26 cellular contexts compared by ENCODE assay signal in genomic region chr4:75056277-75056676, GRCh38.
"Had no signal": no experiment of that assay in that cellular context is flagged by ENCODE, and none has a peak within 500 bp of the region (broad histone marks: within the 10 kb centered on the region; RNA-seq: fewer than 3 reads in every experiment).

No MANE protein-coding gene starts in this region.

- ATAC-seq: activated CD8-positive, alpha-beta T cell treated with anti-CD3 and anti-CD28 coated beads for 36 hours; activated T-cell treated with anti-CD3 and anti-CD28 coated beads, Interleukin-2, amount 50 U/mL, for 4 hours; activated T-helper 17 cell treated with anti-CD3 and anti-CD28 coated beads, Interleukin-2, amount 50 U/mL, for 72 hours; esophagus mucosa; left lung; naive thymus-derived CD4-positive, alpha-beta T cell; stimulated activated naive CD8-positive, alpha-beta T cell treated with anti-CD3 and anti-CD28 coated beads, Interleukin-15, Interleukin-2, amounts not matched to agents 100 U/mL and 50 U/mL, for 24 hours had no signal

- H3K9me3 ChIP-seq: left lung, testis, transverse colon, uterus had no signal

- H3K4me3 ChIP-seq: left lung, testis, transverse colon, uterus had no signal

- H3K4me1 ChIP-seq: left lung, parathyroid adenoma, testis, transverse colon, uterus had no signal

- FAIRE-seq: astrocyte, endothelial cell of umbilical vein had no signal

- H3K36me3 ChIP-seq: brain microvascular endothelial cell, left lung, transverse colon, uterus had no signal

- H3K27ac ChIP-seq: brain microvascular endothelial cell, left lung, parathyroid adenoma, testis, transverse colon, uterus had no signal

- H2AFZ ChIP-seq: parathyroid adenoma had no signal

- DNase-seq: activated B cell treated with CpG ODN at 0.5 μM for 24 hours; activated CD4-positive, alpha-beta T cell treated with anti-CD3 and anti-CD28 coated beads, Interleukin-2, amount 50 U/mL, for 1 hour; activated CD8-positive, alpha-beta T cell treated with anti-CD3 and anti-CD28 coated beads for 36 hours; activated gamma-delta T cell treated with Interleukin-2 at 50 U/mL for 16 hours; activated naive CD4-positive, alpha-beta T cell treated with anti-CD3 and anti-CD28 coated beads, Interleukin-2, amount 50 U/mL, for 16 hours; activated T-cell treated with anti-CD3 and anti-CD28 coated beads, Interleukin-2, amount 50 U/mL, for 4 hours; amniotic stem cell; brain microvascular endothelial cell; caudate nucleus; foreskin fibroblast; head of caudate nucleus; left lung; mammary epithelial cell; naive thymus-derived CD4-positive, alpha-beta T cell; occipital lobe; right cardiac atrium; stimulated activated CD4-positive, alpha-beta T cell treated with anti-CD3 and anti-CD28 coated beads, Interleukin-4, amount 100 ng/mL, for 1 hour; stimulated activated naive CD8-positive, alpha-beta T cell treated with anti-CD3 and anti-CD28 coated beads, Interleukin-15, Interleukin-2, amounts not matched to agents 100 U/mL and 50 U/mL, for 24 hours; testis; transverse colon; uterus had no signal

- H3K9ac ChIP-seq: parathyroid adenoma had no signal

- H3K27me3 ChIP-seq: brain microvascular endothelial cell, left lung, testis, transverse colon, uterus had no signal
